In the genomic region with DNA sequence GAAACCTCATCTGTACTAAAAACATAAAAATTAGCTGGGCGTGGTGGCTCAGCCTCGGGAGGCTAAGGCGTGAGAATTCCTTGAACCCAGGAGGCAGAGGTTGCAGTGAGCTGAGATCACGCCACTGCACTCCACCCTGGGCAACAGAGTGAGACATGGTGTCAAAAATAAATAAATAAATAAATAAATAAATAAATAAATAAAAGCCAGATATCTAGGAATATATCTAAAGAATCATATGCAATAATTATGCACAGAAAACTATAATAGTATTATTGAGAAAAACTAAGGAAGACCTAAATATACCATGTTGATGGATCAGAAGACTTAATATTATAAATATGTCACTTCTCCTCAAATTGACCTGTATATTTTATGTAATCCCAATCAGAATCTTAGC, we compare ENCODE assay signal across 39 cellular contexts. TPM values are rescaled to one million over a fixed set of nuclear protein-coding genes. Genes with fewer than 3 reads are reported as not detected.
"Had no signal": no experiment of that assay in that cellular context is flagged by ENCODE, and none has a peak within 500 bp of the region (broad histone marks: within the 10 kb centered on the region; RNA-seq: fewer than 3 reads in every experiment).

No MANE protein-coding gene starts in this region.

- H3K27me3 ChIP-seq: adrenal gland, ascending aorta, body of pancreas, brain microvascular endothelial cell, breast epithelium, cardiac muscle cell had no signal

- H3K36me3 Mint-ChIP-seq: activated naive CD4-positive, alpha-beta T cell treated with anti-CD3 and anti-CD28 coated beads, Interleukin-2, amount 10 ng/mL, durations not matched to agents 7 days and 5 days; activated naive CD4-positive, alpha-beta T cell treated with anti-CD3 and anti-CD28 coated beads, Interleukin-2, amount 50 U/mL, for 24 hours; activated naive CD4-positive, alpha-beta T cell treated with anti-CD3 and anti-CD28 coated beads, Interleukin-2, amount 50 U/mL, for 72 hours; activated naive CD8-positive, alpha-beta T cell; activated naive CD8-positive, alpha-beta T cell treated with anti-CD3 and anti-CD28 coated beads for 36 hours; activated naive CD8-positive, alpha-beta T cell treated with anti-CD3 and anti-CD28 coated beads, Interleukin-2, amount 10 ng/mL, durations not matched to agents 7 days and 5 days had no signal

- H3K9me3 ChIP-seq: adrenal gland, ascending aorta, body of pancreas had no signal

- H3K4me3 Mint-ChIP-seq: activated naive CD4-positive, alpha-beta T cell treated with anti-CD3 and anti-CD28 coated beads for 36 hours; activated naive CD4-positive, alpha-beta T cell treated with anti-CD3 and anti-CD28 coated beads, Interleukin-2, amount 10 ng/mL, durations not matched to agents 7 days and 5 days; activated naive CD4-positive, alpha-beta T cell treated with anti-CD3 and anti-CD28 coated beads, Interleukin-2, amount 50 U/mL, for 24 hours; activated naive CD8-positive, alpha-beta T cell; activated naive CD8-positive, alpha-beta T cell treated with anti-CD3 and anti-CD28 coated beads for 36 hours; activated naive CD8-positive, alpha-beta T cell treated with anti-CD3 and anti-CD28 coated beads, Interleukin-2, amount 10 ng/mL, durations not matched to agents 7 days and 5 days; activated naive CD8-positive, alpha-beta T cell treated with anti-CD3 and anti-CD28 coated beads, Interleukin-2, amount 50 U/mL, for 24 hours; activated T-cell treated with anti-CD3 and anti-CD28 coated beads, Interleukin-2, amount 50 U/mL, for 24 hours; activated T-cell treated with anti-CD3 and anti-CD28 coated beads, Interleukin-2, amount 50 U/mL, for 4 hours; activated T-cell treated with anti-CD3 and anti-CD28 coated beads, Interleukin-2, amount 50 U/mL, for 72 hours; activated T-helper 1 cell treated with anti-CD3 and anti-CD28 coated beads, Interleukin-12 subunit alpha, Interleukin-12 subunit beta, Interleukin-2, Interleukin-4 antibody, amounts not matched to agents 30 ng/mL and 10 ng/mL and 1 ng/mL, durations not matched to agents 14 hours and 24 hours and 36 hours; activated T-helper 17 cell treated with anti-CD3 and anti-CD28 coated beads, Interleukin-2, amount 50 U/mL, for 72 hours; brain; central memory CD8-positive, alpha-beta T cell had no signal

- H3K36me3 ChIP-seq: adrenal gland, ascending aorta, brain microvascular endothelial cell, breast epithelium, cardiac muscle cell had no signal

- H3K4me1 ChIP-seq: adrenal gland, ascending aorta, body of pancreas, breast epithelium had no signal

- H3K27ac Mint-ChIP-seq: activated naive CD4-positive, alpha-beta T cell treated with anti-CD3 and anti-CD28 coated beads for 36 hours; activated naive CD4-positive, alpha-beta T cell treated with anti-CD3 and anti-CD28 coated beads, Interleukin-2, amount 10 ng/mL, durations not matched to agents 7 days and 5 days; activated naive CD4-positive, alpha-beta T cell treated with anti-CD3 and anti-CD28 coated beads, Interleukin-2, amount 50 U/mL, for 24 hours; activated naive CD4-positive, alpha-beta T cell treated with anti-CD3 and anti-CD28 coated beads, Interleukin-2, amount 50 U/mL, for 72 hours; activated naive CD8-positive, alpha-beta T cell; activated naive CD8-positive, alpha-beta T cell treated with anti-CD3 and anti-CD28 coated beads for 36 hours; activated naive CD8-positive, alpha-beta T cell treated with anti-CD3 and anti-CD28 coated beads, Interleukin-2, amount 10 ng/mL, durations not matched to agents 7 days and 5 days; activated naive CD8-positive, alpha-beta T cell treated with anti-CD3 and anti-CD28 coated beads, Interleukin-2, amount 50 U/mL, for 24 hours; activated T-cell treated with anti-CD3 and anti-CD28 coated beads, Interleukin-2, amount 50 U/mL, for 24 hours; activated T-cell treated with anti-CD3 and anti-CD28 coated beads, Interleukin-2, amount 50 U/mL, for 72 hours; activated T-helper 1 cell treated with anti-CD3 and anti-CD28 coated beads, Interleukin-12 subunit alpha, Interleukin-12 subunit beta, Interleukin-2, Interleukin-4 antibody, amounts not matched to agents 30 ng/mL and 10 ng/mL and 1 ng/mL, durations not matched to agents 14 hours and 24 hours and 36 hours; activated T-helper 17 cell treated with anti-CD3 and anti-CD28 coated beads, Interleukin-2, amount 50 U/mL, for 72 hours; activated T-helper 2 cell treated with anti-CD3 and anti-CD28 coated beads, Interferon-gamma antibody, Interleukin-2, Interleukin-4, amounts not matched to agents 10 μg/mL and 5 μg/mL and 100 μg/mL, durations not matched to agents 14 hours and 24 hours and 36 hours; brain had no signal

- H3K27me3 Mint-ChIP-seq: activated naive CD8-positive, alpha-beta T cell treated with anti-CD3 and anti-CD28 coated beads for 36 hours; activated naive CD8-positive, alpha-beta T cell treated with anti-CD3 and anti-CD28 coated beads, Interleukin-2, amount 50 U/mL, for 24 hours; activated T-cell treated with anti-CD3 and anti-CD28 coated beads, Interleukin-2, amount 50 U/mL, for 24 hours; activated T-helper 17 cell treated with anti-CD3 and anti-CD28 coated beads, Interleukin-2, amount 50 U/mL, for 72 hours; brain had no signal

- H3K4me3 ChIP-seq: adrenal gland, ascending aorta, body of pancreas, breast epithelium, cardiac muscle cell had no signal

- H3K27ac ChIP-seq: adrenal gland, ascending aorta, body of pancreas, brain microvascular endothelial cell, breast epithelium, cardiac muscle cell had no signal

- FAIRE-seq: astrocyte, bronchial epithelial cell had no signal

- H3K4me1 Mint-ChIP-seq: activated naive CD4-positive, alpha-beta T cell treated with anti-CD3 and anti-CD28 coated beads, Interleukin-2, amount 10 ng/mL, durations not matched to agents 7 days and 5 days; activated naive CD4-positive, alpha-beta T cell treated with anti-CD3 and anti-CD28 coated beads, Interleukin-2, amount 50 U/mL, for 24 hours; activated naive CD8-positive, alpha-beta T cell treated with anti-CD3 and anti-CD28 coated beads for 36 hours; activated naive CD8-positive, alpha-beta T cell treated with anti-CD3 and anti-CD28 coated beads, Interleukin-2, amount 10 ng/mL, durations not matched to agents 7 days and 5 days; activated naive CD8-positive, alpha-beta T cell treated with anti-CD3 and anti-CD28 coated beads, Interleukin-2, amount 50 U/mL, for 24 hours; activated T-helper 17 cell treated with anti-CD3 and anti-CD28 coated beads, Interleukin-2, amount 50 U/mL, for 72 hours; brain; central memory CD8-positive, alpha-beta T cell had no signal

- DNase-seq: activated effector memory CD4-positive, alpha-beta T cell treated with anti-CD3 and anti-CD28 coated beads, Interleukin-2, amount 50 U/mL, for 16 hours; activated effector memory CD4-positive, alpha-beta T cell treated with Interleukin-2 at 50 U/mL for 16 hours; activated gamma-delta T cell; activated gamma-delta T cell treated with Interleukin-2 at 50 U/mL for 16 hours; activated naive CD4-positive, alpha-beta T cell; activated naive CD4-positive, alpha-beta T cell treated with anti-CD3 and anti-CD28 coated beads for 36 hours; activated naive CD4-positive, alpha-beta T cell treated with anti-CD3 and anti-CD28 coated beads, Interleukin-2, amount 10 ng/mL, durations not matched to agents 7 days and 5 days; activated naive CD4-positive, alpha-beta T cell treated with anti-CD3 and anti-CD28 coated beads, Interleukin-2, amount 50 U/mL, for 16 hours; activated naive CD8-positive, alpha-beta T cell treated with anti-CD3 and anti-CD28 coated beads for 36 hours; activated naive CD8-positive, alpha-beta T cell treated with anti-CD3 and anti-CD28 coated beads, Interleukin-2, amount 10 ng/mL, durations not matched to agents 7 days and 5 days; activated naive CD8-positive, alpha-beta T cell treated with anti-CD3 and anti-CD28 coated beads, Interleukin-2, amount 50 U/mL, for 24 hours; activated T-cell treated with anti-CD3 and anti-CD28 coated beads, Interleukin-2, amount 50 U/mL, for 1 hour; activated T-cell treated with anti-CD3 and anti-CD28 coated beads, Interleukin-2, amount 50 U/mL, for 24 hours; activated T-cell treated with anti-CD3 and anti-CD28 coated beads, Interleukin-2, amount 50 U/mL, for 4 hours; activated T-cell treated with anti-CD3 and anti-CD28 coated beads, Interleukin-2, amount 50 U/mL, for 48 hours; activated T-cell treated with anti-CD3 and anti-CD28 coated beads, Interleukin-2, amount 50 U/mL, for 72 hours; adrenal gland; amniotic stem cell; amygdala; anterior cingulate cortex; aorta; body of pancreas; brain microvascular endothelial cell; caudate nucleus; central memory CD4-positive, alpha-beta T cell; cerebellar nuclear complex had no signal

- H3K9me3 Mint-ChIP-seq: activated naive CD4-positive, alpha-beta T cell treated with anti-CD3 and anti-CD28 coated beads for 36 hours; activated naive CD4-positive, alpha-beta T cell treated with anti-CD3 and anti-CD28 coated beads, Interleukin-2, amount 10 ng/mL, durations not matched to agents 7 days and 5 days; activated naive CD4-positive, alpha-beta T cell treated with anti-CD3 and anti-CD28 coated beads, Interleukin-2, amount 50 U/mL, for 24 hours; activated naive CD4-positive, alpha-beta T cell treated with anti-CD3 and anti-CD28 coated beads, Interleukin-2, amount 50 U/mL, for 72 hours; activated naive CD8-positive, alpha-beta T cell treated with anti-CD3 and anti-CD28 coated beads for 36 hours; activated naive CD8-positive, alpha-beta T cell treated with anti-CD3 and anti-CD28 coated beads, Interleukin-2, amount 10 ng/mL, durations not matched to agents 7 days and 5 days; activated naive CD8-positive, alpha-beta T cell treated with anti-CD3 and anti-CD28 coated beads, Interleukin-2, amount 50 U/mL, for 24 hours; activated T-cell treated with anti-CD3 and anti-CD28 coated beads, Interleukin-2, amount 50 U/mL, for 24 hours; activated T-cell treated with anti-CD3 and anti-CD28 coated beads, Interleukin-2, amount 50 U/mL, for 4 hours; activated T-cell treated with anti-CD3 and anti-CD28 coated beads, Interleukin-2, amount 50 U/mL, for 72 hours; activated T-helper 1 cell treated with anti-CD3 and anti-CD28 coated beads, Interleukin-12 subunit alpha, Interleukin-12 subunit beta, Interleukin-2, Interleukin-4 antibody, amounts not matched to agents 30 ng/mL and 10 ng/mL and 1 ng/mL, durations not matched to agents 14 hours and 24 hours and 36 hours; activated T-helper 17 cell treated with anti-CD3 and anti-CD28 coated beads, Interleukin-2, amount 50 U/mL, for 72 hours; activated T-helper 2 cell treated with anti-CD3 and anti-CD28 coated beads, Interferon-gamma antibody, Interleukin-2, Interleukin-4, amounts not matched to agents 10 μg/mL and 5 μg/mL and 100 μg/mL, durations not matched to agents 14 hours and 24 hours and 36 hours; brain; central memory CD8-positive, alpha-beta T cell had no signal

- ATAC-seq: activated naive CD4-positive, alpha-beta T cell treated with anti-CD3 and anti-CD28 coated beads, Interleukin-2, amount 50 U/mL, for 72 hours; activated naive CD8-positive, alpha-beta T cell treated with anti-CD3 and anti-CD28 coated beads, Interleukin-2, amount 50 U/mL, for 24 hours; activated T-cell treated with anti-CD3 and anti-CD28 coated beads, Interleukin-2, amount 50 U/mL, for 4 hours; activated T-cell treated with anti-CD3 and anti-CD28 coated beads, Interleukin-2, amount 50 U/mL, for 72 hours; activated T-helper 17 cell treated with anti-CD3 and anti-CD28 coated beads, Interleukin-2, amount 50 U/mL, for 72 hours; body of pancreas had no signal

RNA-seq across cellular contexts. Expression of gene TMC7, which starts 37.0 kb away (rescaled TPM):
- total RNA-seq: activated naive CD4-positive, alpha-beta T cell treated with anti-CD3 and anti-CD28 coated beads for 36 hours; activated naive CD4-positive, alpha-beta T cell treated with anti-CD3 and anti-CD28 coated beads, Interleukin-2, amount 50 U/mL, for 72 hours; activated naive CD8-positive, alpha-beta T cell treated with anti-CD3 and anti-CD28 coated beads for 36 hours; activated naive CD8-positive, alpha-beta T cell treated with anti-CD3 and anti-CD28 coated beads, Interleukin-2, amount 10 ng/mL, durations not matched to agents 7 days and 5 days; activated T-cell treated with anti-CD3 and anti-CD28 coated beads, Interleukin-2, amount 50 U/mL, for 4 hours; activated T-helper 1 cell treated with anti-CD3 and anti-CD28 coated beads, Interleukin-12 subunit alpha, Interleukin-12 subunit beta, Interleukin-2, Interleukin-4 antibody, amounts not matched to agents 30 ng/mL and 10 ng/mL and 1 ng/mL, durations not matched to agents 14 hours and 24 hours and 36 hours; activated T-helper 17 cell treated with anti-CD3 and anti-CD28 coated beads, Interleukin-2, amount 50 U/mL, for 72 hours; activated T-helper 2 cell treated with anti-CD3 and anti-CD28 coated beads, Interferon-gamma antibody, Interleukin-2, Interleukin-4, amounts not matched to agents 10 μg/mL and 5 μg/mL and 100 μg/mL, durations not matched to agents 14 hours and 24 hours and 36 hours had no signal
